Comparison of ENCODE assay signal across 8 cellular contexts in genomic region chr15:57732526-57733331, GRCh38. TPM values are rescaled to one million over a fixed set of nuclear protein-coding genes. Genes with fewer than 3 reads are reported as not detected.
DNase-seq lines count a peak whose midpoint lies in the region; ATAC-seq and TF ChIP-seq lines count a peak whose summit lies in the region.

No MANE protein-coding gene starts in this region.

- CTCF ChIA-PET in Calu3 (lab: Charles Lee): interaction anchor here (0.6 to 2.5 kb wide), 9 partner anchors 11 to 390 kb away, joined by 3 to 10 read pairs (median 7); no protein-coding TSS in a partner anchor

- H3K9me3 ChIP-seq in SJCRH30 (replicated peaks) (peaks cover 8% of the 10 kb centered on the region; the same call in 1 of the 2 replicates), ascending aorta (no peaks in the 10 kb centered on the region)

- ATAC-seq in HG02642 (IDR thresholded peaks at IDR 0.05; ENCODE audit: poor library complexity, unreplicated experiment) (peak; percentile 53), HG03520 (IDR thresholded peaks at IDR 0.05; ENCODE audit: unreplicated experiment) (no peak), HG03025 (IDR thresholded peaks at IDR 0.05; ENCODE audit: low FRiP score, unreplicated experiment) (no peak)

- peak; percentile 78 for DNase-seq in Calu3
- peak; percentile 69 to 90 for DNase-seq in SJCRH30
- DNase-seq in ascending aorta (ENCODE audit: low spot score in 2 of 2): peak in 1 of 2 donors; percentile 70
- DNase-seq in iPS-NIHi11 (ENCODE audit: low spot score): peak; percentile 62
- peak; percentile 17 to 29 (median 25) for DNase-seq in stimulated activated CD4-positive, alpha-beta T cell treated with anti-CD3 and anti-CD28 coated beads, Interleukin-1b, Interleukin-23, amount 100 ng/mL, for 24 hours (ENCODE audit: low read depth in 4 of 4, low spot score in 1 of 4)

- no peaks in the 10 kb centered on the region for H3K27me3 ChIP-seq in SJCRH30
- no peaks in the 10 kb centered on the region for H3K27me3 ChIP-seq in ascending aorta

- H3K4me1 Mint-ChIP-seq in Calu3 (ENCODE audit: low read depth, unreplicated experiment): no peaks in the 10 kb centered on the region

- no TSS peak for BruUV-seq in Calu3 (replicated peaks; lab: Mats Ljungman, UMichigan)

- H3K4me1 ChIP-seq in SJCRH30: peaks cover 34% of the 10 kb centered on the region
- H3K4me1 ChIP-seq in ascending aorta: no peaks in the 10 kb centered on the region

- H3K4me3 ChIP-seq in SJCRH30 (no peak overlapping the region), ascending aorta (no peak overlapping the region)

- no peaks in the 10 kb centered on the region for H3K36me3 Mint-ChIP-seq in Calu3 (ENCODE audit: insufficient read depth, unreplicated experiment)

- H3K9me3 Mint-ChIP-seq in Calu3 (ENCODE audit: low read depth, unreplicated experiment): peaks cover 5% of the 10 kb centered on the region

- intact Hi-C loops in Calu3 (cut with micrococcal nuclease; ENCODE audit: unreplicated experiment): loop anchor here (1.0 kb wide), 2 partner anchors 65 to 339 kb away; no protein-coding TSS in a partner anchor
- intact Hi-C loops in ascending aorta (cut with DNase I): loop anchor here (5.0 kb wide), 1 partner anchor 65 kb away; no protein-coding TSS in a partner anchor

- no peak overlapping the region for H3K27ac Mint-ChIP-seq in Calu3 (ENCODE audit: unreplicated experiment)

- no peak overlapping the region for H3K4me3 Mint-ChIP-seq in Calu3 (ENCODE audit: low read depth, unreplicated experiment)

- no peaks in the 10 kb centered on the region for H3K27me3 Mint-ChIP-seq in Calu3 (ENCODE audit: unreplicated experiment)

- H3K36me3 ChIP-seq in SJCRH30 (no peaks in the 10 kb centered on the region), ascending aorta (no peaks in the 10 kb centered on the region)

- TF ChIP-seq CTCF in Calu3 (IDR thresholded peaks at IDR 0.05; ENCODE audit: unreplicated experiment) (peak; percentile 90), ascending aorta (IDR thresholded peaks at IDR 0.05) (peak; percentile 36 to 72 (median 72))

- peak overlapping the region; percentile 32; the same call in 1 of the 2 replicates for H3K27ac ChIP-seq in SJCRH30
- no peak overlapping the region for H3K27ac ChIP-seq in ascending aorta

RNA-seq across cellular contexts. Expression of gene POLR2M, which starts 26.2 kb away (rescaled TPM):
- 102 and 107 TPM in 2 replicates for total RNA-seq in Calu3 (2022)
- total RNA-seq in SJCRH30 (2014; rRNA removed; shearing (Covaris generic)): 329 and 416 TPM in 2 replicates
- 24.9 TPM for total RNA-seq in ascending aorta
